ENCODE assay signal across 8 cellular contexts in genomic region chr1:3501856-3502665, GRCh38. TPM values are rescaled to one million over a fixed set of nuclear protein-coding genes. Genes with fewer than 3 reads are reported as not detected.
DNase-seq lines count a peak whose midpoint lies in the region; ATAC-seq and TF ChIP-seq lines count a peak whose summit lies in the region.

No MANE protein-coding gene starts in this region.

- TF ChIP-seq POLR2A in adrenal gland (IDR thresholded peaks at IDR 0.05), result no peak
- no peak for TF ChIP-seq POLR2A in spleen (IDR thresholded peaks at IDR 0.05)

- in situ Hi-C loops in ACHN (cut with HindIII; ENCODE audit: low pct_ligation_motif_present, low pct_unique_long_range_greater_than_20kb, low sequenced_read_pairs), result no loop called here

- H3K4me1 ChIP-seq in adrenal gland (replicated peaks in 1 of 2), result no peaks in the 10 kb centered on the region
- peaks cover 0 to 29% (median 6%) of the 10 kb centered on the region in 6 donors for H3K4me1 ChIP-seq in spleen

- H3K27me3 ChIP-seq in adrenal gland, result no peaks in the 10 kb centered on the region
- no peaks in the 10 kb centered on the region for H3K27me3 ChIP-seq in spleen (replicated peaks in 1 of 7)

- DNase-seq in ACHN, result peak; percentile 39
- peak; percentile 12 for DNase-seq in GOT3 (lab: John Stamatoyannopoulos, UW)
- DNase-seq in adrenal gland, result peak; percentile 32 to 76 (median 48)
- peak; percentile 62 for DNase-seq in hepatic stellate cell (ENCODE audit: low spot score)
- peak; percentile 88 for DNase-seq in spleen
- DNase-seq in SIG-M5 (lab: John Stamatoyannopoulos, UW), result no peak

- H3K4me3 ChIP-seq in adrenal gland, result no peak overlapping the region
- no peak overlapping the region for H3K4me3 ChIP-seq in spleen

- H3K9me3 ChIP-seq in adrenal gland (replicated peaks in 1 of 3) (no peaks in the 10 kb centered on the region), spleen (no peaks in the 10 kb centered on the region)

- H3K36me3 ChIP-seq in adrenal gland (replicated peaks in 1 of 2), result no peaks in the 10 kb centered on the region
- H3K36me3 ChIP-seq in spleen, result peaks cover 0 to 38% (median 0%) of the 10 kb centered on the region in 6 donors

- H3K27ac ChIP-seq in adrenal gland (no peak overlapping the region), spleen (no peak overlapping the region)

- TF ChIP-seq CTCF in adrenal gland (IDR thresholded peaks at IDR 0.05) (no peak), spleen (IDR thresholded peaks at IDR 0.05 in 8 of 11, conservative IDR thresholded peaks at IDR 0.05 in 3 of 11) (no peak)

- no peak for ATAC-seq in HG02938 (IDR thresholded peaks at IDR 0.05; ENCODE audit: unreplicated experiment)
- ATAC-seq in GM18861 (IDR thresholded peaks at IDR 0.05; ENCODE audit: unreplicated experiment), result no peak

- WGBS in adrenal gland, 4 donors, result 46 to 67% (median 61%) methylated on average over 5 to 26 of the region's 26 CpGs
- 81 to 89% (median 83%) methylated on average over 15 to 26 of the region's 26 CpGs for WGBS in spleen, 5 donors

- intact Hi-C loops in adrenal gland (cut with DNase I) (no loop called here), spleen (cut with DNase I; ENCODE audit: low total_unique reads) (no loop called here)

RNA-seq across cellular contexts. Expression of gene ARHGEF16, which starts 47.6 kb away (rescaled TPM):
- total RNA-seq in adrenal gland (1 to 10 TPM in 4 of 8 donors, under 1 TPM in 4; 0.18 to 3.1 (median 0.89) TPM), spleen (1 to 10 TPM in 4 of 7 donors, under 1 TPM in 3; 0.23 to 1.6 (median 1.1) TPM)
- polyA plus RNA-seq in adrenal gland (1 to 10 TPM in 2 of 3 donors, under 1 TPM in 1; 0.18 to 1.8 (median 1.0) TPM), spleen (1 to 10 TPM in 1 of 3 donors, under 1 TPM in 2; 0.29 to 1.5 (median 0.43) TPM)
